Comparison of ENCODE assay signal across 12 cellular contexts in the genomic region with DNA sequence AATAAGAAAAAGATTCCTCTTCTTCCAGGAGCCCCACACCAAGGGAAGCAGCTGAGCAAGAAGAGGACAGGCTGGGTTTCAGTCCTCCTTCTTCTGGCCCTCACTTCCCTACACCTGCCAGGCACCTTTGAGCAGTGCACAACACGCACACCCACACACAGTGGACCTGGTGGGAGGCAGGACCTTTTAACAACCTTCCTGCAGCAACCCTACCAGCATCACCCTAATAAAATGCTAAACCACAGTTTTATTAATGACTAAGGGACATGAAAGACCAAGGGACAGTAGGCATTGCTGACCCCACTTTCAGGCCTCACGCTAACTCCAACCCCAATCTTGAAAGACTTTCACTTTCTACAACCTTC. TPM values are rescaled to one million over a fixed set of nuclear protein-coding genes. Genes with fewer than 3 reads are reported as not detected.
DNase-seq lines count a peak whose midpoint lies in the region; ATAC-seq and TF ChIP-seq lines count a peak whose summit lies in the region.
"Had no signal": no experiment of that assay in that cellular context is flagged by ENCODE, and none has a peak within 500 bp of the region (broad histone marks: within the 10 kb centered on the region; RNA-seq: fewer than 3 reads in every experiment).

No MANE protein-coding gene starts in this region.

- WGBS in endodermal cell (ENCODE audit: insufficient coverage in 1 of 2, insufficient read length in 1 of 2), 2 experiments: 95% methylated on average over 2 of the region's 2 CpGs; no CpG with 5 or more reads in 1 of the 2 experiments

- peaks cover 82% of the 10 kb centered on the region for H3K4me1 Mint-ChIP-seq in activated T-cell treated with anti-CD3 and anti-CD28 coated beads, Interleukin-2, amount 50 U/mL, for 72 hours (ENCODE audit: low read depth)
- H3K4me1 Mint-ChIP-seq in endodermal cell: peaks cover 64% of the 10 kb centered on the region

- H3F3A ChIP-seq in PC-9 (ENCODE audit: insufficient read depth, low read depth): peaks cover 63% of the 10 kb centered on the region

- H3K27ac Mint-ChIP-seq in activated T-cell treated with anti-CD3 and anti-CD28 coated beads, Interleukin-2, amount 50 U/mL, for 72 hours: peak overlapping the region; percentile 81
- H3K27ac Mint-ChIP-seq in endodermal cell: peak overlapping the region; percentile 78

- H4K20me1 ChIP-seq in PC-9 (ENCODE audit: insufficient read depth): no peaks in the 10 kb centered on the region

- H2AFZ ChIP-seq in PC-9: no peak overlapping the region

- H3K27me3 ChIP-seq in PC-9 (ENCODE audit: insufficient read depth, low read depth) (no peaks in the 10 kb centered on the region), endodermal cell (ENCODE audit: control insufficient read depth, insufficient read depth, low read length, poor library complexity, severe bottlenecking) (no peaks in the 10 kb centered on the region)

- no peak overlapping the region for H3K4me3 ChIP-seq in PC-9
- no peak overlapping the region for H3K4me3 ChIP-seq in endodermal cell (ENCODE audit: low read length)

- peak overlapping the region; percentile 26 to 34 for H3K4me3 Mint-ChIP-seq in activated T-cell treated with anti-CD3 and anti-CD28 coated beads, Interleukin-2, amount 50 U/mL, for 72 hours
- H3K4me3 Mint-ChIP-seq in endodermal cell: no peak overlapping the region

- H3K36me3 Mint-ChIP-seq in activated T-cell treated with anti-CD3 and anti-CD28 coated beads, Interleukin-2, amount 50 U/mL, for 72 hours (ENCODE audit: insufficient read depth in 2 of 2): no peaks in the 10 kb centered on the region
- H3K36me3 Mint-ChIP-seq in endodermal cell (ENCODE audit: low read depth): peaks cover 13% of the 10 kb centered on the region

- no peaks in the 10 kb centered on the region for H3K9me2 ChIP-seq in PC-9 (ENCODE audit: insufficient read depth)

- CTCF ChIA-PET in PC-9 (lab: Charles Lee): no interaction called here

- TF ChIP-seq CTCF in PC-9 (conservative IDR thresholded peaks at IDR 0.05) (no peak), endodermal cell (conservative IDR thresholded peaks at IDR 0.05) (no peak), GM20000 (IDR thresholded peaks at IDR 0.05; ENCODE audit: extremely low read depth, missing control alignments) (no peak)

- POLR2A ChIA-PET in PC-9 (lab: Charles Lee; ENCODE audit: unreplicated experiment): no interaction called here

- peak overlapping the region; percentile 62 for H3K4me2 ChIP-seq in PC-9

- H3K27me3 Mint-ChIP-seq in activated T-cell treated with anti-CD3 and anti-CD28 coated beads, Interleukin-2, amount 50 U/mL, for 72 hours (ENCODE audit: low read depth): no peaks in the 10 kb centered on the region
- H3K27me3 Mint-ChIP-seq in endodermal cell (ENCODE audit: insufficient read depth): no peaks in the 10 kb centered on the region

- peaks cover 72% of the 10 kb centered on the region for H3K79me2 ChIP-seq in PC-9 (ENCODE audit: low read depth)

- intact Hi-C loops in PC-9 (cut with micrococcal nuclease; ENCODE audit: unreplicated experiment): no loop called here

- no peak for ATAC-seq in activated T-cell treated with anti-CD3 and anti-CD28 coated beads, Interleukin-2, amount 50 U/mL, for 72 hours (replicated peaks in 1 of 2)
- no peak for ATAC-seq in GM18858 (IDR thresholded peaks at IDR 0.05; ENCODE audit: unreplicated experiment)
- ATAC-seq: sciatic nerve had no signal

- no peak for DNase-seq in activated T-cell treated with anti-CD3 and anti-CD28 coated beads, Interleukin-2, amount 50 U/mL, for 72 hours
- DNase-seq in activated T-cell treated with anti-CD3 and anti-CD28 coated beads for 4 hours: no peak
- DNase-seq in PC-9: no peak
- DNase-seq in endodermal cell: no peak
- no peak for DNase-seq in substantia nigra (lab: John Stamatoyannopoulos, UW)
- no peak for DNase-seq in GM20000 (ENCODE audit: low spot score)
- no peak for DNase-seq in inferior parietal cortex (ENCODE audit: extremely low spot score)
- DNase-seq: EL, RPMI8226, WERI-Rb-1 had no signal

- peak overlapping the region; percentile 76 for H3K27ac ChIP-seq in PC-9
- no peak overlapping the region for H3K27ac ChIP-seq in endodermal cell (ENCODE audit: low read depth, low read length)
- peak overlapping the region; percentile 55 for H3K27ac ChIP-seq in substantia nigra (ENCODE audit: low read depth, low read length, poor library complexity, severe bottlenecking)

- H3K36me3 ChIP-seq in PC-9 (ENCODE audit: low read depth) (no peaks in the 10 kb centered on the region), endodermal cell (ENCODE audit: control insufficient read depth, insufficient read depth, low read length) (peaks cover 7% of the 10 kb centered on the region)

- H3K9ac ChIP-seq in endodermal cell (ENCODE audit: extremely low read depth, low read length, poor library complexity, severe bottlenecking): no peak overlapping the region

- no peaks in the 10 kb centered on the region for H3K9me3 Mint-ChIP-seq in activated T-cell treated with anti-CD3 and anti-CD28 coated beads, Interleukin-2, amount 50 U/mL, for 72 hours
- no peaks in the 10 kb centered on the region for H3K9me3 Mint-ChIP-seq in endodermal cell

- H3K9me3 ChIP-seq in PC-9 (ENCODE audit: insufficient read depth, low read depth): no peaks in the 10 kb centered on the region
- H3K9me3 ChIP-seq in endodermal cell (ENCODE audit: control insufficient read depth, low read length): no peaks in the 10 kb centered on the region

- peaks cover 86% of the 10 kb centered on the region for H3K4me1 ChIP-seq in PC-9 (replicated peaks; ENCODE audit: insufficient read depth)
- H3K4me1 ChIP-seq in endodermal cell (ENCODE audit: control insufficient read depth, insufficient read depth, low read length): peaks cover 15% of the 10 kb centered on the region

- BruUV-seq in PC-9 (replicated peaks; lab: Mats Ljungman, UMichigan): TSS peak; percentile 16

RNA-seq across cellular contexts. Expression of gene ARAP1, which starts 12.2 kb away (rescaled TPM):
- 10 to 100 TPM; 81.7 to 93.4 TPM for total RNA-seq in activated T-cell treated with anti-CD3 and anti-CD28 coated beads, Interleukin-2, amount 50 U/mL, for 72 hours
- total RNA-seq in PC-9 (2021) (151 and 184 TPM in 2 replicates), endodermal cell (10 to 100 TPM; 74.4 to 88.3 TPM)
- 33.5 TPM for polyA plus RNA-seq in endodermal cell (2013, experiment 1 of 2)
- 27.9 TPM for polyA plus RNA-seq in endodermal cell (2013, experiment 2 of 2)

RNA-seq across cellular contexts. Expression of gene STARD10, which starts 53.8 kb away (rescaled TPM):
- 10 to 100 TPM; 31.9 to 41.3 TPM for total RNA-seq in activated T-cell treated with anti-CD3 and anti-CD28 coated beads, Interleukin-2, amount 50 U/mL, for 72 hours
- total RNA-seq in PC-9 (2021): 145 and 184 TPM in 2 replicates
- total RNA-seq in endodermal cell: 10 to 100 TPM; 32.2 to 33.3 TPM
- 23.2 TPM for polyA plus RNA-seq in endodermal cell (2013, experiment 1 of 2)
- 21.0 TPM for polyA plus RNA-seq in endodermal cell (2013, experiment 2 of 2)
